ENCODE assay signal across 24 cellular contexts in the genomic region with DNA sequence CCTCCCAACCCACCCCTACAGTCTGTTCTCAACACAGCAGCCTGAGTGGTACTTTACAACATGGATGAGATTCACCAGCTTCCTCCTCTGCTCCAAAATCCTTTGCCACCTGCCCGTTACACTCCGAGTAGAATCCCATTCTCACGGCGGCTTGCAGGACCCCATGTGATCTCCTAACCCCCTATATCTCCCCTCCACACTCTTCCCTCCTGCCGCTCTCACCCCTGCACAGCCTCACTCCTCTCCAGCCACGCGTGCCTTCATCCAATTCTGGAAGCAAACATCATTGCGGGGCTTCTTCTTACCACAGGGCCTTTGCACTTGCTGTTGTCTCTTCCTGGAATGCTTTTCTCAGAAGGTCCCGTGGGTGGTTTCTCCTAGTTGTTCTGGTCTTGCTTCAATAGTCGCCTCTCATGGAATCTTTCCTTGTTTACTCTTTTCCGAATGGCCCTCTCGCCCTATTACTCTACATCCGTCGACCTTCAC.
DNase-seq lines count a peak whose midpoint lies in the region; ATAC-seq, FAIRE-seq and TF ChIP-seq lines count a peak whose summit lies in the region.
"Had no signal": no experiment of that assay in that cellular context is flagged by ENCODE, and none has a peak within 500 bp of the region (broad histone marks: within the 10 kb centered on the region; RNA-seq: fewer than 3 reads in every experiment).

No MANE protein-coding gene starts in this region.

- H3K4me3 Mint-ChIP-seq in osteocyte (ENCODE audit: unreplicated experiment) (no peak overlapping the region), T-helper 17 cell (no peak overlapping the region)
- no peak overlapping the region for H3K4me3 Mint-ChIP-seq in activated naive CD4-positive, alpha-beta T cell treated with anti-CD3 and anti-CD28 coated beads for 36 hours
- H3K4me3 Mint-ChIP-seq: B cell; CD4-positive, alpha-beta T cell; CD8-positive, alpha-beta T cell had no signal

- H3K4me1 Mint-ChIP-seq in osteocyte (ENCODE audit: unreplicated experiment) (no peaks in the 10 kb centered on the region), T-helper 17 cell (no peaks in the 10 kb centered on the region)
- H3K4me1 Mint-ChIP-seq in activated naive CD4-positive, alpha-beta T cell treated with anti-CD3 and anti-CD28 coated beads for 36 hours (ENCODE audit: low read depth), result no peaks in the 10 kb centered on the region
- H3K4me1 Mint-ChIP-seq: B cell had no signal

- POLR2A ChIA-PET in HEK293 (lab: Yijun Ruan, JAX), result no interaction called here
- POLR2A ChIA-PET in H1 (lab: Charles Lee; ENCODE audit: partially characterized antibody), result no interaction called here

- H2BK15ac ChIP-seq in H1 (ENCODE audit: low read length), result no peak overlapping the region

- H3K27ac ChIP-seq in HEK293 (ENCODE audit: extremely low read depth, low read depth, low read length), result no peak overlapping the region
- no peak overlapping the region for H3K27ac ChIP-seq in H1 (ENCODE audit: low read depth, low read length)
- H3K27ac ChIP-seq: BLaER1 treated with 17β-estradiol and CSF1 and Interleukin-3, amounts not matched to agents 10 nM and 100 nM; C4-2B had no signal

- no peak overlapping the region for H4K91ac ChIP-seq in H1 (replicated peaks; ENCODE audit: insufficient read length, low read length)

- DNase-seq in HTR-8/SVneo (ENCODE audit: insufficient read length, low spot score), result no peak
- no peak for DNase-seq in H1 (ENCODE audit: low read depth in 1 of 2, low spot score in 2 of 2)
- DNase-seq in osteocyte (ENCODE audit: extremely low spot score, unreplicated experiment), result peak; percentile 53
- no peak for DNase-seq in activated CD8-positive, alpha-beta memory T cell treated with anti-CD3 and anti-CD28 coated beads, Interleukin-2, amount 50 U/mL, for 48 hours
- DNase-seq in activated effector memory CD4-positive, alpha-beta T cell treated with Interleukin-2 at 50 U/mL for 16 hours, result no peak
- DNase-seq in T-helper 17 cell, result no peak
- DNase-seq in activated naive CD4-positive, alpha-beta T cell treated with anti-CD3 and anti-CD28 coated beads for 36 hours, result no peak
- DNase-seq: 8988T; AML-193; Calu3; CD4-positive, alpha-beta T cell; CD8-positive, alpha-beta T cell; DMS79 treated with DMSO at 0.1 percent for 48 hours; GF-D8 had no signal

- H3K9me3 Mint-ChIP-seq in osteocyte (ENCODE audit: unreplicated experiment), result peaks cover 4% of the 10 kb centered on the region
- no peaks in the 10 kb centered on the region for H3K9me3 Mint-ChIP-seq in activated naive CD4-positive, alpha-beta T cell treated with anti-CD3 and anti-CD28 coated beads for 36 hours
- H3K9me3 Mint-ChIP-seq: CD4-positive, alpha-beta T cell; CD8-positive, alpha-beta T cell had no signal

- no peak overlapping the region for H3K4me3 ChIP-seq in HEK293 (ENCODE audit: low read depth, low read length)
- H3K4me3 ChIP-seq in H1 (ENCODE audit: extremely low read depth in 1 of 4, insufficient read depth in 2 of 4, low read depth in 3 of 4, low read length in 4 of 4), result no peak overlapping the region
- H3K4me3 ChIP-seq: BLaER1 treated with 17β-estradiol and CSF1 and Interleukin-3, amounts not matched to agents 10 nM and 100 nM had no signal

- H2BK20ac ChIP-seq in H1 (ENCODE audit: low read length), result no peak overlapping the region

- H3K23ac ChIP-seq in H1 (ENCODE audit: insufficient read length), result no peak overlapping the region

- H4K8ac ChIP-seq in H1 (ENCODE audit: extremely low read depth, insufficient read depth, low read length), result no peak overlapping the region

- no peak overlapping the region for H4K5ac ChIP-seq in H1 (ENCODE audit: insufficient read length, low read depth, low read length)

- no peaks in the 10 kb centered on the region for H3K36me3 ChIP-seq in HEK293 (ENCODE audit: control insufficient read depth in 2 of 2, insufficient read depth in 1 of 2, low read length in 2 of 2)
- H3K36me3 ChIP-seq in H1 (ENCODE audit: control insufficient read depth in 2 of 4, insufficient read depth in 4 of 4, low read length in 3 of 4), result no peaks in the 10 kb centered on the region
- H3K36me3 ChIP-seq: BLaER1 treated with 17β-estradiol and CSF1 and Interleukin-3, amounts not matched to agents 10 nM and 100 nM had no signal

- H3K56ac ChIP-seq in H1 (replicated peaks; ENCODE audit: insufficient read length, low read depth, low read length), result no peak overlapping the region

- H2BK12ac ChIP-seq in H1 (ENCODE audit: low read depth, low read length), result no peak overlapping the region

- no peaks in the 10 kb centered on the region for H3K4me1 ChIP-seq in HEK293 (ENCODE audit: control insufficient read depth, insufficient read depth, low read length)
- H3K4me1 ChIP-seq in H1 (replicated peaks in 1 of 4; ENCODE audit: control insufficient read depth in 3 of 4, insufficient read depth in 4 of 4, low read length in 3 of 4), result peaks cover 0 to 13% (median 3%) of the 10 kb centered on the region in 4 experiments; a peak in 4 of 7 replicates
- H3K4me1 ChIP-seq: Caco-2 had no signal

- H3K27ac Mint-ChIP-seq in osteocyte (ENCODE audit: unreplicated experiment) (no peak overlapping the region), T-helper 17 cell (no peak overlapping the region)
- H3K27ac Mint-ChIP-seq in activated naive CD4-positive, alpha-beta T cell treated with anti-CD3 and anti-CD28 coated beads for 36 hours, result no peak overlapping the region
- H3K27ac Mint-ChIP-seq: B cell; CD4-positive, alpha-beta T cell; CD8-positive, alpha-beta T cell had no signal

- H3K36me3 Mint-ChIP-seq in osteocyte (ENCODE audit: unreplicated experiment) (no peaks in the 10 kb centered on the region), T-helper 17 cell (ENCODE audit: low read depth) (no peaks in the 10 kb centered on the region)
- H3K36me3 Mint-ChIP-seq in activated naive CD4-positive, alpha-beta T cell treated with anti-CD3 and anti-CD28 coated beads for 36 hours (ENCODE audit: low read depth), result no peaks in the 10 kb centered on the region
- H3K36me3 Mint-ChIP-seq: CD8-positive, alpha-beta T cell had no signal

- H2BK5ac ChIP-seq in H1 (ENCODE audit: low read depth, low read length), result no peak overlapping the region

- no peak overlapping the region for H3K18ac ChIP-seq in H1 (ENCODE audit: extremely low read depth, low read length)

- peaks cover 0 to 2% (median 0%) of the 10 kb centered on the region in 4 experiments; a peak in 1 of 7 replicates for H3K27me3 ChIP-seq in H1 (replicated peaks in 1 of 4; ENCODE audit: control insufficient read depth in 3 of 4, extremely low read depth in 1 of 4, insufficient read depth in 3 of 4, low read length in 3 of 4)
- H3K27me3 ChIP-seq: BLaER1 treated with 17β-estradiol and CSF1 and Interleukin-3, amounts not matched to agents 10 nM and 100 nM had no signal

- TF ChIP-seq POLR2A in H1 (IDR thresholded peaks at IDR 0.05; ENCODE audit: control extremely low read depth in 1 of 2, low read depth in 2 of 2, low read length in 2 of 2), result no peak

- ATAC-seq in T-helper 17 cell, result no peak
- ATAC-seq: CD8-positive, alpha-beta T cell had no signal

- 91% methylated on average over 14 of the region's 14 CpGs; no CpG with 5 or more reads in 1 of the 2 experiments for WGBS in H1 (ENCODE audit: extremely low coverage in 1 of 2, insufficient coverage in 1 of 2, insufficient read length in 1 of 2, insufficient replicate concordance in 2 of 2, low coverage in 1 of 2, low lambda C conversion rate in 2 of 2, missing lambda C conversion rate in 1 of 2), 2 experiments

- TF ChIP-seq EP300 in H1 (IDR thresholded peaks at IDR 0.05; ENCODE audit: borderline replicate concordance in 1 of 2, low read depth in 2 of 2, low read length in 2 of 2), result no peak

- no peak overlapping the region for H3K4ac ChIP-seq in H1 (replicated peaks; ENCODE audit: insufficient read length, low read depth, low read length)

- no peak for TF ChIP-seq CTCF in HEK293 (tag by site-specific recombination; IDR thresholded peaks at IDR 0.05)
- TF ChIP-seq CTCF in H1 (IDR thresholded peaks at IDR 0.05; ENCODE audit: control extremely low read depth in 1 of 3, insufficient read depth in 1 of 3, low read depth in 1 of 3, low read length in 3 of 3), result no peak
- no peak for TF ChIP-seq CTCF in osteocyte (IDR thresholded peaks at IDR 0.05)

- intact Hi-C loops in activated naive CD4-positive, alpha-beta T cell treated with anti-CD3 and anti-CD28 coated beads for 36 hours (cut with micrococcal nuclease), result no loop called here

- H2AFZ ChIP-seq in H1 (ENCODE audit: low read length), result no peak overlapping the region

- H3K14ac ChIP-seq in H1 (ENCODE audit: insufficient read length), result no peak overlapping the region

- no peak overlapping the region for H2BK120ac ChIP-seq in H1 (replicated peaks; ENCODE audit: low read depth, low read length)

- H3K23me2 ChIP-seq in H1 (ENCODE audit: low read depth, low read length), result no peaks in the 10 kb centered on the region

- H3K27me3 Mint-ChIP-seq in osteocyte (ENCODE audit: unreplicated experiment) (no peaks in the 10 kb centered on the region), T-helper 17 cell (peaks cover 7% of the 10 kb centered on the region)
- H3K27me3 Mint-ChIP-seq in activated naive CD4-positive, alpha-beta T cell treated with anti-CD3 and anti-CD28 coated beads for 36 hours (ENCODE audit: low read depth), result peaks cover 2% of the 10 kb centered on the region
- H3K27me3 Mint-ChIP-seq: B cell; CD4-positive, alpha-beta T cell had no signal

- CTCF ChIA-PET in HEK293 (lab: Yijun Ruan, JAX), result no interaction called here
- CTCF ChIA-PET in H1 (lab: Charles Lee; ENCODE audit: partially characterized antibody), result interaction anchor here (0.5 to 1.2 kb wide), 2 partner anchors 444 to 557 kb away, joined by 3 read pairs; no protein-coding TSS in a partner anchor
- CTCF ChIA-PET in activated naive CD4-positive, alpha-beta T cell treated with anti-CD3 and anti-CD28 coated beads for 36 hours (lab: Charles Lee), result no interaction called here

- no peaks in the 10 kb centered on the region for H3K79me2 ChIP-seq in H1 (ENCODE audit: control insufficient read depth in 1 of 2, insufficient read depth in 2 of 2, low read length in 2 of 2)

- FAIRE-seq in HTR-8/SVneo (lab: Jason Lieb, UNC) (peak; percentile 13), H1 (lab: Jason Lieb, UNC) (no peak)
- FAIRE-seq: A204.1, D721Med, G401.6, GM12891, GM19239 had no signal

- 0 out of 2 replicates have a peak overlapping the region, but pooled peaks have one; percentile 9 for H2AK5ac ChIP-seq in H1 (ENCODE audit: low read depth, low read length)

- H3K79me1 ChIP-seq in H1 (ENCODE audit: low read depth, low read length), result no peaks in the 10 kb centered on the region

- TF ChIP-seq RAD21 in H1 (IDR thresholded peaks at IDR 0.05 in 1 of 2, conservative IDR thresholded peaks at IDR 0.05 in 1 of 2; ENCODE audit: low read depth in 2 of 2, low read length in 2 of 2), result no peak

- no peak overlapping the region for H3K9ac ChIP-seq in H1 (replicated peaks in 1 of 4; ENCODE audit: extremely low read depth in 1 of 4, low read depth in 3 of 4, low read length in 3 of 4)
- H3K9ac ChIP-seq: BLaER1 treated with 17β-estradiol and CSF1 and Interleukin-3, amounts not matched to agents 10 nM and 100 nM had no signal

- H3K9me3 ChIP-seq in HEK293 (ENCODE audit: control insufficient read depth, insufficient read depth, low read depth, low read length) (no peaks in the 10 kb centered on the region), H1 (ENCODE audit: insufficient read depth in 2 of 2, low read depth in 1 of 2, low read length in 1 of 2) (no peaks in the 10 kb centered on the region), T-helper 17 cell (ENCODE audit: control insufficient read depth, low read length, poor library complexity, severe bottlenecking) (no peaks in the 10 kb centered on the region)
- H3K9me3 ChIP-seq: Caco-2 had no signal

- H4K20me1 ChIP-seq in H1 (replicated peaks in 1 of 2; ENCODE audit: control insufficient read depth in 1 of 2, insufficient read depth in 2 of 2, low read length in 2 of 2), result no peaks in the 10 kb centered on the region
- H4K20me1 ChIP-seq: BLaER1 treated with 17β-estradiol and CSF1 and Interleukin-3, amounts not matched to agents 10 nM and 100 nM had no signal

- no peak overlapping the region for H3K4me2 ChIP-seq in H1 (ENCODE audit: insufficient read depth in 1 of 2, low read depth in 2 of 2, low read length in 2 of 2)
- H3K4me2 ChIP-seq: BLaER1 treated with 17β-estradiol and CSF1 and Interleukin-3, amounts not matched to agents 10 nM and 100 nM had no signal
